8 cellular contexts compared by ENCODE assay signal in the genomic region with DNA sequence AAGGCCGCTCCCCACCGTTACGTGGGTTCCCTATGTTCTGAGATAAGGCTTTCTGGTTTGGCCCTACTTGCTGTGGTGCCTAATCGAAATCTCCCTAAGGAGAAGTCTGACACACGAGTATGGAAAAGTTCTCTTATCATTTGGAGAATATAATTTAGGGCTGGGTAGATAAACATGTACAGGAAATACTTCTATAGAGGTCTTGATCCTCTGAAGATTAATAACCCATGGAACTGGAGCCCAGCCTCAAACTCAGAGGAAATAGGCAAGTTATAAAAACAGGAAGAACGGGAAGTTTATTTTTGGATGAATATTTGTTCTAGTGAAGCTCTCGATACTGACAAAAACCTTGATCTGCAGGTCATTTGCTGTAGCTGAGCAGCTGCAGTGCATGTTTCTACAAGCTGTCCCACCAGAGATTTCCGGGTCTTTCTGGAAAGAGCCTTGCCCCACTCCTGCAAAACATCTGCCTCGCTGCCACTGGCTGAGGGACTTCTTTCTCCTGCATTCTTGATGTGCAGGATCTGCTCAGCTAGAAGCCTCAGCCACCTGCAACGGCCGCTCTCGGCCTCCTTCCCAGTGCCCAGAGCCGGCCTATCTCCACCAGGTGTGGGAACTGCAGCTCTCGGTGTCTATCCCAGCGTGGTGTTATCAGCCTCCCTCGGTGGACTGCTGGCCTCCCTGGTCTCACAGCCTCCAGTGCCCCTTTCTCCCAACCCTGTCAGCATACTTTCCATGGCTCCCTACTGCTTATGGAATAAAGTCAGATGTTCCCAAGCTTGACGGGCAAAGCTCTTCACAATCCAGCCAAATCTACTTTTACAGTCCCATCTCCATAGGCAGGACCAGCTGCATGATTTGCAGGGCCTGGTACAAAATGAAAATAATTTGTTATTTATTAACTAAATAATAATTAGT. TPM values are rescaled to one million over a fixed set of nuclear protein-coding genes. Genes with fewer than 3 reads are reported as not detected.
DNase-seq lines count a peak whose midpoint lies in the region; ATAC-seq, FAIRE-seq and TF ChIP-seq lines count a peak whose summit lies in the region.

No MANE protein-coding gene starts in this region.

- H3K27ac ChIP-seq in K562 (ENCODE audit: extremely low read depth, low read depth, low read length) (peak overlapping the region; percentile 69), layer of hippocampus (ENCODE audit: low read depth, low read length) (peak overlapping the region; percentile 35), stomach smooth muscle (ENCODE audit: low read length) (peak overlapping the region; percentile 49)

- no peaks in the 10 kb centered on the region for H3K27me3 ChIP-seq in K562 (ENCODE audit: control insufficient read depth in 2 of 2, insufficient read depth in 2 of 2, low read length in 2 of 2)
- no peaks in the 10 kb centered on the region for H3K27me3 ChIP-seq in layer of hippocampus (ENCODE audit: control insufficient read depth, insufficient read depth, low read length)
- no peaks in the 10 kb centered on the region for H3K27me3 ChIP-seq in stomach smooth muscle (ENCODE audit: control insufficient read depth in 1 of 2, insufficient read depth in 2 of 2, low read length in 2 of 2)

- no peaks in the 10 kb centered on the region for H3K9me3 Mint-ChIP-seq in naive thymus-derived CD8-positive, alpha-beta T cell
- no peaks in the 10 kb centered on the region for H3K9me3 Mint-ChIP-seq in activated CD8-positive, alpha-beta memory T cell treated with anti-CD3 and anti-CD28 coated beads, Interleukin-2, amount 10 ng/mL, durations not matched to agents 7 days and 5 days (ENCODE audit: low read depth)

- peak overlapping the region in 1 of 10 donors; percentile 60 for H3K27ac Mint-ChIP-seq in naive thymus-derived CD8-positive, alpha-beta T cell
- no peak overlapping the region for H3K27ac Mint-ChIP-seq in activated CD8-positive, alpha-beta memory T cell treated with anti-CD3 and anti-CD28 coated beads, Interleukin-2, amount 10 ng/mL, durations not matched to agents 7 days and 5 days

- peaks cover 0 to 21% (median 3%) of the 10 kb centered on the region in 5 donors for H3K27me3 Mint-ChIP-seq in naive thymus-derived CD8-positive, alpha-beta T cell
- H3K27me3 Mint-ChIP-seq in activated CD8-positive, alpha-beta memory T cell treated with anti-CD3 and anti-CD28 coated beads, Interleukin-2, amount 10 ng/mL, durations not matched to agents 7 days and 5 days = peaks cover 50% of the 10 kb centered on the region

- no peak for TF ChIP-seq CTCF in K562 (IDR thresholded peaks at IDR 0.05 in 2 of 3, conservative IDR thresholded peaks at IDR 0.05 in 1 of 3; ENCODE audit: insufficient read depth in 2 of 3, low read depth in 1 of 3, low read length in 3 of 3)

- peaks cover 5% of the 10 kb centered on the region for H3K9me1 ChIP-seq in K562 (ENCODE audit: control insufficient read depth, insufficient read depth, low read length)

- CTCF ChIA-PET in K562 (lab: Yijun Ruan, JAX; ENCODE audit: low intra/inter-chr PET ratio) = interaction anchor here (2.1 kb wide), 1 partner anchor 169 kb away, joined by 8 read pairs; no protein-coding TSS in a partner anchor
- CTCF ChIA-PET in activated CD8-positive, alpha-beta memory T cell treated with anti-CD3 and anti-CD28 coated beads, Interleukin-2, amount 10 ng/mL, durations not matched to agents 7 days and 5 days (lab: Charles Lee) = interaction anchor here (0.8 to 1.6 kb wide), 6 partner anchors 9 to 176 kb away, joined by 3 to 4 read pairs (median 3); no protein-coding TSS in a partner anchor

- intact Hi-C loops in K562 (cut with micrococcal nuclease) = loop anchor here (2.0 to 5.0 kb wide), 4 partner anchors 17 to 169 kb away; partner anchors contain the start of gene SPRED2

- no peak overlapping the region for H3K4me3 Mint-ChIP-seq in naive thymus-derived CD8-positive, alpha-beta T cell
- no peak overlapping the region for H3K4me3 Mint-ChIP-seq in activated CD8-positive, alpha-beta memory T cell treated with anti-CD3 and anti-CD28 coated beads, Interleukin-2, amount 10 ng/mL, durations not matched to agents 7 days and 5 days

- H3K9ac ChIP-seq in K562 (ENCODE audit: insufficient read depth in 1 of 2, low read depth in 2 of 2, low read length in 2 of 2) = peak overlapping the region; percentile 19 to 85
- peak overlapping the region in 1 of 2 donors; percentile 1 for H3K9ac ChIP-seq in stomach smooth muscle (ENCODE audit: low read length in 2 of 2)

- 14% methylated on average over 17 of the region's 17 CpGs for WGBS in K562 (ENCODE audit: insufficient coverage, low coverage, missing lambda C conversion rate)

- in situ Hi-C loops in K562 (cut with MboI) = no loop called here

- peak overlapping the region; percentile 62 for H3K4me2 ChIP-seq in K562 (ENCODE audit: insufficient read depth, low read length)

- H3K4me1 Mint-ChIP-seq in naive thymus-derived CD8-positive, alpha-beta T cell = peaks cover 12 to 33% (median 31%) of the 10 kb centered on the region in 4 donors
- H3K4me1 Mint-ChIP-seq in activated CD8-positive, alpha-beta memory T cell treated with anti-CD3 and anti-CD28 coated beads, Interleukin-2, amount 10 ng/mL, durations not matched to agents 7 days and 5 days = peaks cover 17% of the 10 kb centered on the region

- H2AFZ ChIP-seq in K562 (ENCODE audit: low read depth, low read length) = no peak overlapping the region

- peak; percentile 52 for DNase-seq in HT-29 (ENCODE audit: low spot score)
- peak in 3 of 4 experiments; percentile 42 to 56 (median 55) for DNase-seq in K562 (ENCODE audit: extremely low read depth in 1 of 4, low spot score in 3 of 4)
- DNase-seq in T-helper 1 cell = no peak
- no peak for DNase-seq in naive thymus-derived CD8-positive, alpha-beta T cell
- DNase-seq in germinal center (ENCODE audit: low spot score) = no peak
- no peak for DNase-seq in activated CD8-positive, alpha-beta memory T cell treated with anti-CD3 and anti-CD28 coated beads, Interleukin-2, amount 10 ng/mL, durations not matched to agents 7 days and 5 days

- no peak for TF ChIP-seq RAD21 in K562 (CRISPR knock-in tag; conservative IDR thresholded peaks at IDR 0.05 in 1 of 2, IDR thresholded peaks at IDR 0.05 in 1 of 2)

- no peak for TF ChIP-seq POLR2A in K562 (conservative IDR thresholded peaks at IDR 0.05)

- BruUV-seq in K562 (replicated peaks; lab: Mats Ljungman, UMichigan) = no TSS peak

- ATAC-seq in K562 = peak; percentile 11
- ATAC-seq in naive thymus-derived CD8-positive, alpha-beta T cell = no peak
- no peak for ATAC-seq in activated CD8-positive, alpha-beta memory T cell treated with anti-CD3 and anti-CD28 coated beads, Interleukin-2, amount 10 ng/mL, durations not matched to agents 7 days and 5 days

- peak; percentile 74 for FAIRE-seq in K562 (lab: Jason Lieb, UNC)

- peaks cover 33 to 81% of the 10 kb centered on the region in 2 experiments for H3K4me1 ChIP-seq in K562 (replicated peaks in 1 of 2; ENCODE audit: control insufficient read depth in 2 of 2, insufficient read depth in 2 of 2, low read length in 2 of 2)
- peaks cover 22% of the 10 kb centered on the region for H3K4me1 ChIP-seq in stomach smooth muscle (ENCODE audit: control insufficient read depth, insufficient read depth, low read length)

- POLR2A ChIA-PET in K562 (lab: Yijun Ruan, JAX) = interaction anchor here (0.6 to 2.8 kb wide), 10 partner anchors 9 to 451 kb away, joined by 3 to 12 read pairs (median 4); partner anchors contain the start of gene SPRED2
- POLR2A ChIA-PET in naive thymus-derived CD8-positive, alpha-beta T cell (lab: Charles Lee) = no interaction called here

- peaks cover 31% of the 10 kb centered on the region; the same call in 1 of the 2 replicates for H4K20me1 ChIP-seq in K562 (replicated peaks; ENCODE audit: control insufficient read depth, insufficient read depth, low read length)

- H3K36me3 ChIP-seq in K562 (ENCODE audit: control insufficient read depth, insufficient read depth, low read length) (peaks cover 34% of the 10 kb centered on the region), stomach smooth muscle (ENCODE audit: control insufficient read depth in 2 of 2, insufficient read depth in 2 of 2, low read length in 2 of 2) (no peaks in the 10 kb centered on the region)

- peaks cover 89% of the 10 kb centered on the region for H3K79me2 ChIP-seq in K562 (ENCODE audit: control insufficient read depth, insufficient read depth, low read length)

- H3K4me3 ChIP-seq in K562 = no peak overlapping the region; the same call in 1 of the 2 replicates
- H3K4me3 ChIP-seq in stomach smooth muscle (ENCODE audit: low read length in 2 of 2) = peak overlapping the region in 1 of 2 donors; percentile 8

- H3K9me3 ChIP-seq in K562 (replicated peaks; ENCODE audit: control insufficient read depth, insufficient read depth, low read depth, low read length) = no peaks in the 10 kb centered on the region
- no peaks in the 10 kb centered on the region for H3K9me3 ChIP-seq in stomach smooth muscle (ENCODE audit: control insufficient read depth in 2 of 2, low read length in 2 of 2)

- TF ChIP-seq EP300 in K562 (IDR thresholded peaks at IDR 0.05; ENCODE audit: low read length) = no peak

- H3K36me3 Mint-ChIP-seq in naive thymus-derived CD8-positive, alpha-beta T cell = no peaks in the 10 kb centered on the region
- H3K36me3 Mint-ChIP-seq in activated CD8-positive, alpha-beta memory T cell treated with anti-CD3 and anti-CD28 coated beads, Interleukin-2, amount 10 ng/mL, durations not matched to agents 7 days and 5 days = no peaks in the 10 kb centered on the region

RNA-seq across cellular contexts. Expression of gene SPRED2, which starts 48.6 kb away (rescaled TPM):
- total RNA-seq in HT-29 (2014; rRNA removed; shearing (Covaris generic)) = 18.1 and 20.1 TPM in 2 replicates
- 32.9 and 55.4 TPM in 2 replicates for total RNA-seq in K562 (2011; cell fraction: chromatin; rRNA removed; ENCODE audit: low replicate concordance)
- total RNA-seq in K562 (2011; cell fraction: nucleolus; rRNA removed) = 16.8 and 20.1 TPM in 2 replicates
- 32.7 and 48.2 TPM in 2 replicates for total RNA-seq in K562 (2011; cell fraction: nucleoplasm; rRNA removed)
- 7.8 and 9.5 TPM in 2 replicates for total RNA-seq in K562 (2014; rRNA removed)
- 14.1 and 14.8 TPM in 2 replicates for total RNA-seq in K562 (2014; rRNA removed; fragmentation: Illumina TruSeq; extraction: Trizol)
- total RNA-seq in K562 (2015; rRNA removed; fragmentation: Illumina TruSeq; extraction: Trizol) = 10.2 and 10.7 TPM in 2 replicates
- total RNA-seq in K562 (2021) = 42.6 and 50.8 TPM in 2 replicates
- 15.3 and 16.5 TPM in 2 replicates for polyA plus RNA-seq in K562 (2011; rRNA removed)
- polyA plus RNA-seq in K562 (2011; cell fraction: cytosol; rRNA removed) = 18.1 and 23.5 TPM in 2 replicates
- polyA plus RNA-seq in K562 (2011; cell fraction: nucleus; rRNA removed) = 20.4 and 30.3 TPM in 2 replicates
- 22.1 and 26.6 TPM in 2 replicates for polyA plus RNA-seq in K562 (2012)
- polyA plus RNA-seq in K562 (2014; fragmentation: Illumina TruSeq; extraction: Trizol) = 40.9 and 42.6 TPM in 2 replicates
- 1 to 10 TPM; 4.6 to 6.4 TPM for polyA plus RNA-seq in K562 (2014; fragmentation: Nextera tagmentation; extraction: Ambion mirVana)
- polyA plus RNA-seq in K562 (2014; rRNA removed) = 17.9 and 21.2 TPM in 2 replicates
- polyA minus RNA-seq in K562 (2011; rRNA and poly(A)+ RNA removed) = 16.7 and 18.3 TPM in 2 replicates
- polyA minus RNA-seq in K562 (2011; cell fraction: cytosol; rRNA and poly(A)+ RNA removed) = 22.5 and 22.8 TPM in 2 replicates
- polyA minus RNA-seq in K562 (2011; cell fraction: nucleus; rRNA and poly(A)+ RNA removed) = 6.9 and 9.3 TPM in 2 replicates
- total RNA-seq in naive thymus-derived CD8-positive, alpha-beta T cell = under 1 TPM; 0.23 to 0.33 TPM
- under 1 TPM in 2 of 3 donors, not detected in 1; 0.17 to 0.57 TPM for polyA plus RNA-seq in naive thymus-derived CD8-positive, alpha-beta T cell
- total RNA-seq in activated CD8-positive, alpha-beta memory T cell treated with anti-CD3 and anti-CD28 coated beads, Interleukin-2, amount 10 ng/mL, durations not matched to agents 7 days and 5 days = 1 to 10 TPM; 3.2 to 3.5 TPM

Comparison
In these comparisons a context has a peak if more than half of its experiments do, and no peak if none do; other contexts are left out.
1. DNase-seq: peak in HT-29 (single experiment) and K562 (3 of 4); none in T-helper 1 cell (0 of 5), naive thymus-derived CD8-positive, alpha-beta T cell (0 of 10), germinal center (single experiment) and activated CD8-positive, alpha-beta memory T cell treated with anti-CD3 and anti-CD28 coated beads, Interleukin-2, amount 10 ng/mL, durations not matched to agents 7 days and 5 days (single experiment).
2. Peak in every context shown above with its lines, with median percentiles within 50 percentile points of each other: H3K27ac ChIP-seq.